In the genomic region with DNA sequence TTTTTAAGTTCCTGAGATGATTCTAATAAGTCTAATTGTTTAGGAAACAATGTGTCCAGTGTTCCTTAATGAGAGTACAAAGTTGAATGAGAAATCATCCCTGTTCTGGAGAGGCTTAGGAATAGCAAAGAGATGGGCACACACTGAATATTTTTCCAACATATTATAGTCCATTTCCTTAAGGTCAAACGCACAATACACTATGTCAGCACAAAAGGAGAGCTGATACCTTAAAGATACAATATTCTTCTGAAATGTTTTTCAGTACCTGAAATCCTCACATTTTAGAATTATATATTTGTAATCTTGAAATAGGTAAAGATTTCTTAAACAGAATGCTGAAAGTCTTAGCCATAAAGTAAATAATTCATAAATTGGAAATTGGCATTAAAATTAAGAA, we compare ENCODE assay signal across 28 cellular contexts.
"Had no signal": no experiment of that assay in that cellular context is flagged by ENCODE, and none has a peak within 500 bp of the region (broad histone marks: within the 10 kb centered on the region; RNA-seq: fewer than 3 reads in every experiment).

No MANE protein-coding gene starts in this region.

- ATAC-seq: effector memory CD8-positive, alpha-beta T cell; esophagus mucosa; foreskin keratinocyte; gastrocnemius medialis; gastroesophageal sphincter; heart left ventricle; heart right ventricle had no signal

- H3K9me3 ChIP-seq: colonic mucosa, esophagus muscularis mucosa, esophagus squamous epithelium, gastrocnemius medialis, gastroesophageal sphincter, heart left ventricle, heart right ventricle had no signal

- H3K27me3 ChIP-seq: colonic mucosa, dorsolateral prefrontal cortex, esophagus muscularis mucosa, esophagus squamous epithelium, foreskin keratinocyte, gastrocnemius medialis, gastroesophageal sphincter, heart left ventricle, heart right ventricle had no signal

- H3K36me3 ChIP-seq: colonic mucosa, esophagus muscularis mucosa, esophagus squamous epithelium, gastrocnemius medialis, gastroesophageal sphincter, heart left ventricle, heart right ventricle had no signal

- H3K4me1 ChIP-seq: colonic mucosa, esophagus muscularis mucosa, esophagus squamous epithelium, foreskin keratinocyte, gastrocnemius medialis, gastroesophageal sphincter, heart left ventricle, heart right ventricle had no signal

- H3K27ac ChIP-seq: colonic mucosa, coronary artery, epithelial cell of prostate, esophagus muscularis mucosa, esophagus squamous epithelium, foreskin keratinocyte, gastrocnemius medialis, gastroesophageal sphincter, heart left ventricle, heart right ventricle had no signal

- FAIRE-seq: colon, endometrium, endothelial cell of umbilical vein, frontal cortex had no signal

- DNase-seq: colonic mucosa; cortex of kidney; dermis blood vessel endothelial cell; dorsolateral prefrontal cortex; effector CD4-positive, alpha-beta T cell; effector CD8-positive, alpha-beta T cell; effector memory CD4-positive, alpha-beta T cell; effector memory CD8-positive, alpha-beta T cell; endodermal cell; erythroblast; esophagus squamous epithelium; foreskin fibroblast; foreskin keratinocyte; foreskin melanocyte; gastrocnemius medialis; glutamatergic neuron; head of caudate nucleus; heart left ventricle; heart right ventricle had no signal

- H3K4me3 ChIP-seq: colonic mucosa, coronary artery, dorsolateral prefrontal cortex, esophagus muscularis mucosa, esophagus squamous epithelium, gastrocnemius medialis, gastroesophageal sphincter, heart left ventricle, heart right ventricle had no signal
